Comparison of ENCODE assay signal across 25 cellular contexts in genomic region chr2:162457021-162457420, GRCh38.
"Had no signal": no experiment of that assay in that cellular context is flagged by ENCODE, and none has a peak within 500 bp of the region (broad histone marks: within the 10 kb centered on the region; RNA-seq: fewer than 3 reads in every experiment).

No MANE protein-coding gene starts in this region.

- H3K36me3 Mint-ChIP-seq: naive thymus-derived CD8-positive, alpha-beta T cell had no signal

- H3K27me3 Mint-ChIP-seq: stimulated activated naive CD8-positive, alpha-beta T cell treated with anti-CD3 and anti-CD28 coated beads, Interleukin-15, amount 100 ng/mL, for 72 hours had no signal

- H3K9me3 ChIP-seq: colonic mucosa, esophagus squamous epithelium, pancreas, right lobe of liver, suprapubic skin, transverse colon, upper lobe of right lung, uterus had no signal

- H3K27ac ChIP-seq: colonic mucosa, esophagus squamous epithelium, pancreas, right lobe of liver, suprapubic skin, transverse colon, upper lobe of right lung had no signal

- FAIRE-seq: kidney, pancreas, small intestine had no signal

- H3K9me3 Mint-ChIP-seq: stimulated activated naive CD8-positive, alpha-beta T cell treated with anti-CD3 and anti-CD28 coated beads, Interleukin-15, amount 100 ng/mL, for 72 hours had no signal

- H3K4me3 Mint-ChIP-seq: naive thymus-derived CD8-positive, alpha-beta T cell; stimulated activated naive CD8-positive, alpha-beta T cell treated with anti-CD3 and anti-CD28 coated beads, Interleukin-15, amount 100 ng/mL, for 72 hours had no signal

- H3K4me1 Mint-ChIP-seq: naive thymus-derived CD8-positive, alpha-beta T cell; stimulated activated naive CD8-positive, alpha-beta T cell treated with anti-CD3 and anti-CD28 coated beads, Interleukin-15, amount 100 ng/mL, for 72 hours had no signal

- H3K4me1 ChIP-seq: colonic mucosa, esophagus squamous epithelium, pancreas, right lobe of liver, suprapubic skin, transverse colon, upper lobe of right lung, uterus had no signal

- H3K36me3 ChIP-seq: colonic mucosa, esophagus squamous epithelium, pancreas, right lobe of liver, suprapubic skin, transverse colon, upper lobe of right lung, uterus had no signal

- H3K4me3 ChIP-seq: colonic mucosa, esophagus squamous epithelium, pancreas, right lobe of liver, suprapubic skin, transverse colon, upper lobe of right lung, uterus had no signal

- H3K27ac Mint-ChIP-seq: naive thymus-derived CD8-positive, alpha-beta T cell; stimulated activated naive CD8-positive, alpha-beta T cell treated with anti-CD3 and anti-CD28 coated beads, Interleukin-15, amount 100 ng/mL, for 72 hours had no signal

- DNase-seq: colonic mucosa; dermis blood vessel endothelial cell; effector memory CD4-positive, alpha-beta T cell; erythroblast; esophagus squamous epithelium; foreskin melanocyte; head of caudate nucleus; kidney; mammary epithelial cell; mesendoderm; naive thymus-derived CD8-positive, alpha-beta T cell; occipital lobe; pancreas; right lobe of liver; small intestine; stimulated activated CD4-positive, alpha-beta T cell treated with anti-CD3 and anti-CD28 coated beads, Interleukin-12 subunit alpha, Interleukin-12 subunit beta, amount 100 ng/mL, for 4 hours; stimulated activated CD4-positive, alpha-beta T cell treated with anti-CD3 and anti-CD28 coated beads, Interleukin-1b, Interleukin-23, amount 100 ng/mL, for 48 hours; stimulated activated CD4-positive, alpha-beta T cell treated with anti-CD3 and anti-CD28 coated beads, Interleukin-4, amount 100 ng/mL, for 1 hour; stimulated activated CD8-positive, alpha-beta memory T cell treated with anti-CD3 and anti-CD28 coated beads, Interleukin-4, amount 100 ng/mL, for 48 hours; stimulated activated naive CD4-positive, alpha-beta T cell; stimulated activated naive CD8-positive, alpha-beta T cell treated with anti-CD3 and anti-CD28 coated beads, Interleukin-15, amount 100 ng/mL, for 72 hours; transverse colon; upper lobe of right lung; uterus had no signal

- H3K27me3 ChIP-seq: colonic mucosa, esophagus squamous epithelium, pancreas, right lobe of liver, suprapubic skin, transverse colon, upper lobe of right lung, uterus had no signal
